ENCODE assay signal across 17 cellular contexts in the genomic region with DNA sequence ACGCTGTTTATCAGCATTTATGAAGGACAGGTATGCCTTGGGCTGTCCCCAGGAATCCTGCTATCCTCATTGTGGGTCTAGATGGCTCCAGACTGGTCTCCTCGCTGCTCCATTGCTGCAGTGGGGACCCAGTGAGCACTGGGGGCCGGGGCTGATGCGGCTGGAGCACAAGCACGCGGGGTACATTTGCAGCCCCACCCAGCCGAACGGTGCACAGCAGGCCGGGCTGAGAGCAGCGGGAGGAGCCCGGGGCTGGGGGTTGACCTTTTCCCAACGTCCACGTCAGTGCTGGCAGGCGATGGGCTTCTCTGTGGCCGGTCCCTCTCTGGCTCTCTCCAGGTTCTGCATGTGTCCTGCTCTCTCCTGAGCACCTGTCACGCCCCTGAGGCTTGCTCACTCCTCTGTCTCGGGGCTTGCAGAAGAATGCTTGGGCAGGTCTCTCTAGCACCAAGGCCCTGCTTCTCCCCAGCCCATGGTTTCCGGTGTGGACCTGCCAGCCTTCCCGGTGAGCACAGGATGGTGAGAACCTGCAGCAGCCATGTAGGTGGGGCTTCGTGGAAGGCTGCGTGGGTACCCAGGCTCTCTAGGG.
DNase-seq lines count a peak whose midpoint lies in the region; TF ChIP-seq lines count a peak whose summit lies in the region.
"Had no signal": no experiment of that assay in that cellular context is flagged by ENCODE, and none has a peak within 500 bp of the region (broad histone marks: within the 10 kb centered on the region; RNA-seq: fewer than 3 reads in every experiment).

No MANE protein-coding gene starts in this region.

- H3K79me1 ChIP-seq in neuronal stem cell (ENCODE audit: low read depth, low read length): no peaks in the 10 kb centered on the region

- H3K36me3 Mint-ChIP-seq in Caco-2 (ENCODE audit: insufficient read depth, unreplicated experiment): peaks cover under 1% of the 10 kb centered on the region
- H3K36me3 Mint-ChIP-seq in glutamatergic neuron (ENCODE audit: unreplicated experiment): peaks cover 10% of the 10 kb centered on the region

- H3K4me3 Mint-ChIP-seq in Caco-2 (ENCODE audit: unreplicated experiment): no peak overlapping the region
- no peak overlapping the region for H3K4me3 Mint-ChIP-seq in glutamatergic neuron (ENCODE audit: unreplicated experiment)

- no CpG with 5 or more reads among the region's 21 CpGs for WGBS in neuronal stem cell (ENCODE audit: extremely low coverage in 2 of 2, insufficient read length in 2 of 2, insufficient replicate concordance in 1 of 2), 2 donors

- H3K9me3 Mint-ChIP-seq in Caco-2 (ENCODE audit: unreplicated experiment) (no peaks in the 10 kb centered on the region), glutamatergic neuron (ENCODE audit: unreplicated experiment) (no peaks in the 10 kb centered on the region)

- intact Hi-C loops in Caco-2 (cut with micrococcal nuclease; ENCODE audit: unreplicated experiment): no loop called here

- CTCF ChIA-PET in Caco-2 (lab: Charles Lee): no interaction called here

- H3K4me2 ChIP-seq in BLaER1: peak overlapping the region; percentile 45
- no peak overlapping the region for H3K4me2 ChIP-seq in neuronal stem cell (ENCODE audit: insufficient read depth, low read length, poor library complexity, severe bottlenecking)

- no peaks in the 10 kb centered on the region for H4K20me1 ChIP-seq in BLaER1

- no TSS peak for BruUV-seq in Caco-2 (replicated peaks; lab: Mats Ljungman, UMichigan)

- peak overlapping the region; percentile 32 for H3K14ac ChIP-seq in neuronal stem cell (ENCODE audit: low read length)

- TF ChIP-seq CTCF in Caco-2 (IDR thresholded peaks at IDR 0.05; ENCODE audit: insufficient read depth in 1 of 2, low read depth in 1 of 2, low read length in 1 of 2, severe bottlenecking in 1 of 2, unreplicated experiment in 1 of 2) (no peak), glutamatergic neuron (IDR thresholded peaks at IDR 0.05; ENCODE audit: partially characterized antibody, unreplicated experiment) (no peak)

- no peak overlapping the region for H4K91ac ChIP-seq in neuronal stem cell (ENCODE audit: low read depth, low read length, poor library complexity)

- no peak overlapping the region for H2AFZ ChIP-seq in neuronal stem cell (ENCODE audit: low read length)

- H3K9me3 ChIP-seq in BLaER1: peaks cover 13% of the 10 kb centered on the region
- peaks cover 13% of the 10 kb centered on the region for H3K9me3 ChIP-seq in Caco-2
- H3K9me3 ChIP-seq in neuronal stem cell (replicated peaks in 1 of 2; ENCODE audit: control insufficient read depth in 2 of 2, insufficient read depth in 1 of 2, low read depth in 1 of 2, low read length in 2 of 2): peaks cover 0 to 3% of the 10 kb centered on the region in 2 donors
- H3K9me3 ChIP-seq: SJCRH30 had no signal

- H3K23ac ChIP-seq in neuronal stem cell (ENCODE audit: low read depth, low read length, poor library complexity): peak overlapping the region; percentile 81

- peak overlapping the region; percentile 30 for H4K8ac ChIP-seq in neuronal stem cell (ENCODE audit: low read depth, low read length)

- H2BK120ac ChIP-seq in neuronal stem cell (ENCODE audit: low read depth, low read length): peak overlapping the region; percentile 44

- no peak overlapping the region for H3K4ac ChIP-seq in neuronal stem cell (ENCODE audit: low read length)

- H3K27me3 ChIP-seq in BLaER1 (no peaks in the 10 kb centered on the region), Caco-2 (replicated peaks; ENCODE audit: control insufficient read depth, insufficient read depth, low read length) (no peaks in the 10 kb centered on the region), neuronal stem cell (ENCODE audit: control insufficient read depth in 3 of 3, insufficient read depth in 3 of 3, low read depth in 1 of 3, low read length in 3 of 3) (peaks cover 0 to 8% (median 0%) of the 10 kb centered on the region in 3 experiments)

- peak overlapping the region; percentile 91 for H2BK15ac ChIP-seq in neuronal stem cell (ENCODE audit: low read length)

- DNase-seq in Caco-2 (no peak), glutamatergic neuron (peak; percentile 14), neuronal stem cell (ENCODE audit: low spot score) (no peak), NCI-H82 (lab: John Stamatoyannopoulos, UW) (no peak), NCI-H1092 treated with DMSO at 0.1 percent for 48 hours (lab: John Stamatoyannopoulos, UW) (no peak), NCI-H2227 (lab: John Stamatoyannopoulos, UW; ENCODE audit: unreplicated experiment) (no peak)
- DNase-seq: COR-L47; DMS153; GOT3; KBM-7; NCI-H1105 treated with DMSO at 0.1 percent for 48 hours; NCI-H1694; NCI-H2081 treated with DMSO at 0.1 percent for 48 hours; NK-92 treated with Interleukin-12 subunit alpha and Interleukin-12 subunit beta, amount 100 ng/mL, for 24 hours; OCI-M1 had no signal

- peaks cover 45% of the 10 kb centered on the region for H3K4me1 ChIP-seq in BLaER1
- peaks cover 8% of the 10 kb centered on the region for H3K4me1 ChIP-seq in Caco-2
- peaks cover 0 to 15% of the 10 kb centered on the region in 2 donors for H3K4me1 ChIP-seq in neuronal stem cell (ENCODE audit: control insufficient read depth in 2 of 2, insufficient read depth in 1 of 2, low read depth in 1 of 2, low read length in 2 of 2)
- H3K4me1 ChIP-seq: SJCRH30 had no signal

- peaks cover 14% of the 10 kb centered on the region for H3K4me1 Mint-ChIP-seq in Caco-2 (ENCODE audit: low read depth, unreplicated experiment)
- H3K4me1 Mint-ChIP-seq in glutamatergic neuron (ENCODE audit: low read depth, unreplicated experiment): peaks cover 12% of the 10 kb centered on the region

- H3K9ac ChIP-seq in BLaER1 (no peak overlapping the region), neuronal stem cell (ENCODE audit: low read depth, low read length, poor library complexity) (no peak overlapping the region)

- H3K27me3 Mint-ChIP-seq in Caco-2 (ENCODE audit: insufficient read depth, unreplicated experiment) (no peaks in the 10 kb centered on the region), glutamatergic neuron (ENCODE audit: unreplicated experiment) (peaks cover 6% of the 10 kb centered on the region)

- POLR2A ChIA-PET in Caco-2 (lab: Charles Lee): no interaction called here

- H3K36me3 ChIP-seq in BLaER1 (no peaks in the 10 kb centered on the region), Caco-2 (ENCODE audit: control insufficient read depth, insufficient read depth, low read length) (no peaks in the 10 kb centered on the region), neuronal stem cell (replicated peaks in 1 of 2; ENCODE audit: control insufficient read depth in 2 of 2, insufficient read depth in 2 of 2, low read length in 2 of 2) (no peaks in the 10 kb centered on the region)
- H3K36me3 ChIP-seq: SJCRH30 had no signal

- H2AK5ac ChIP-seq in neuronal stem cell (ENCODE audit: low read depth, low read length): peak overlapping the region; percentile 96

- H3K4me3 ChIP-seq in BLaER1 (no peak overlapping the region), Caco-2 (ENCODE audit: low read depth, low read length) (no peak overlapping the region), neuronal stem cell (ENCODE audit: low read length in 2 of 2) (no peak overlapping the region)
- H3K4me3 ChIP-seq: SJCRH30 had no signal

- H3K27ac ChIP-seq in BLaER1 (no peak overlapping the region), neuronal stem cell (replicated peaks; ENCODE audit: low read length) (no peak overlapping the region)
- H3K27ac ChIP-seq: SJCRH30 had no signal

- H3K18ac ChIP-seq in neuronal stem cell (ENCODE audit: low read length): no peak overlapping the region

- H3K27ac Mint-ChIP-seq in Caco-2 (ENCODE audit: unreplicated experiment): peak overlapping the region; percentile 61
- no peak overlapping the region for H3K27ac Mint-ChIP-seq in glutamatergic neuron (ENCODE audit: unreplicated experiment)

- H2BK12ac ChIP-seq in neuronal stem cell (ENCODE audit: low read length): peak overlapping the region; percentile 4

- H2BK5ac ChIP-seq in neuronal stem cell (ENCODE audit: low read length): peak overlapping the region; percentile 59
